8 cellular contexts compared by ENCODE assay signal in genomic region chr11:90288207-90288821, GRCh38.
DNase-seq lines count a peak whose midpoint lies in the region; ATAC-seq, FAIRE-seq and TF ChIP-seq lines count a peak whose summit lies in the region.

No MANE protein-coding gene starts in this region.

- no peaks in the 10 kb centered on the region for H3K9me3 Mint-ChIP-seq in Caco-2 (ENCODE audit: unreplicated experiment)

- ATAC-seq in psoas muscle (no peak), aorta (ENCODE audit: low FRiP score) (no peak)

- no TSS peak for BruUV-seq in Caco-2 (replicated peaks; lab: Mats Ljungman, UMichigan)

- no peaks in the 10 kb centered on the region for H3K27me3 Mint-ChIP-seq in Caco-2 (ENCODE audit: insufficient read depth, unreplicated experiment)

- no peak overlapping the region for H3K4me3 Mint-ChIP-seq in Caco-2 (ENCODE audit: unreplicated experiment)

- 35 to 51% (median 47%) methylated on average over 3 of the region's 3 CpGs for WGBS in psoas muscle, 3 donors
- 45 to 49% (median 46%) methylated on average over 3 of the region's 3 CpGs for whole genome bisulfite sequencing in small intestine, 3 donors
- WGBS in aorta, 2 donors: 27 to 30% methylated on average over 3 of the region's 3 CpGs

- no peaks in the 10 kb centered on the region; the same call in 1 of the 2 replicates for H3K27me3 ChIP-seq in Caco-2 (replicated peaks; ENCODE audit: control insufficient read depth, insufficient read depth, low read length)
- no peaks in the 10 kb centered on the region for H3K27me3 ChIP-seq in psoas muscle (ENCODE audit: insufficient read depth in 3 of 3, low read length in 2 of 3)
- H3K27me3 ChIP-seq in small intestine (ENCODE audit: control insufficient read depth in 2 of 2, insufficient read depth in 2 of 2, low read length in 2 of 2): no peaks in the 10 kb centered on the region
- H3K27me3 ChIP-seq in aorta (ENCODE audit: control insufficient read depth in 1 of 2, insufficient read depth in 2 of 2, low read length in 1 of 2): no peaks in the 10 kb centered on the region

- POLR2A ChIA-PET in Caco-2 (lab: Charles Lee): no interaction called here

- H3K27ac ChIP-seq in psoas muscle (no peak overlapping the region), small intestine (ENCODE audit: low read depth in 1 of 2, low read length in 1 of 2) (no peak overlapping the region), aorta (ENCODE audit: low read depth in 1 of 2, low read length in 2 of 2) (no peak overlapping the region)

- H3K4me1 ChIP-seq in Caco-2 (peaks cover 17% of the 10 kb centered on the region), psoas muscle (no peaks in the 10 kb centered on the region), small intestine (ENCODE audit: control insufficient read depth in 2 of 2, insufficient read depth in 1 of 2, low read depth in 1 of 2, low read length in 1 of 2) (no peaks in the 10 kb centered on the region), aorta (ENCODE audit: control insufficient read depth in 1 of 2, insufficient read depth in 2 of 2, low read length in 2 of 2) (no peaks in the 10 kb centered on the region)

- no peaks in the 10 kb centered on the region for H3K36me3 Mint-ChIP-seq in Caco-2 (ENCODE audit: insufficient read depth, unreplicated experiment)

- no peak for FAIRE-seq in small intestine (lab: Jason Lieb, UNC)

- H3K9me3 ChIP-seq in Caco-2 (no peaks in the 10 kb centered on the region; the same call in 1 of the 2 replicates), psoas muscle (no peaks in the 10 kb centered on the region), small intestine (ENCODE audit: control insufficient read depth, low read depth) (no peaks in the 10 kb centered on the region), aorta (ENCODE audit: control insufficient read depth, low read length) (no peaks in the 10 kb centered on the region)

- H3K4me1 Mint-ChIP-seq in Caco-2 (ENCODE audit: low read depth, unreplicated experiment): no peaks in the 10 kb centered on the region

- intact Hi-C loops in Caco-2 (cut with micrococcal nuclease; ENCODE audit: unreplicated experiment): loop anchor here (1.0 to 5.0 kb wide), 5 partner anchors 147 to 959 kb away; no protein-coding TSS in a partner anchor
- intact Hi-C loops in psoas muscle (cut with DNase I): loop anchor here in 1 of 2 donors (10.0 kb wide), 1 partner anchor 146 kb away; no protein-coding TSS in a partner anchor
- intact Hi-C loops in aorta (cut with DNase I): loop anchor here (2.0 kb wide), 1 partner anchor 170 kb away; no protein-coding TSS in a partner anchor

- TF ChIP-seq CTCF in Caco-2 (IDR thresholded peaks at IDR 0.05; ENCODE audit: insufficient read depth in 1 of 2, low read depth in 1 of 2, low read length in 1 of 2, severe bottlenecking in 1 of 2, unreplicated experiment in 1 of 2): peak; percentile 86 to 90
- peak; percentile 55 for TF ChIP-seq CTCF in psoas muscle (IDR thresholded peaks at IDR 0.05)

- CTCF ChIA-PET in Caco-2 (lab: Charles Lee): interaction anchor here (1.0 to 1.8 kb wide), 3 partner anchors 145 to 254 kb away, joined by 3 to 5 read pairs (median 3); no protein-coding TSS in a partner anchor

- peak in 1 of 2 experiments; percentile 46 for DNase-seq in Caco-2
- DNase-seq in H4 (ENCODE audit: low spot score): peak; percentile 41
- DNase-seq in NCI-H69 (lab: John Stamatoyannopoulos, UW): peak; percentile 68
- peak; percentile 31 for DNase-seq in dermis blood vessel endothelial cell
- DNase-seq in psoas muscle: no peak
- DNase-seq in germinal center (ENCODE audit: low spot score): no peak
- no peak for DNase-seq in small intestine
- no peak for DNase-seq in aorta

- H3K4me3 ChIP-seq in Caco-2 (ENCODE audit: low read depth, low read length): no peak overlapping the region
- H3K4me3 ChIP-seq in psoas muscle: no peak overlapping the region
- no peak overlapping the region for H3K4me3 ChIP-seq in small intestine (ENCODE audit: low read depth in 1 of 2, low read length in 2 of 2)
- H3K4me3 ChIP-seq in aorta (ENCODE audit: low read length in 2 of 2): no peak overlapping the region

- H3K27ac Mint-ChIP-seq in Caco-2 (ENCODE audit: unreplicated experiment): no peak overlapping the region

- H3K36me3 ChIP-seq in Caco-2 (ENCODE audit: control insufficient read depth, insufficient read depth, low read length) (no peaks in the 10 kb centered on the region), psoas muscle (ENCODE audit: insufficient read depth in 1 of 2, low read depth in 1 of 2) (no peaks in the 10 kb centered on the region), small intestine (ENCODE audit: control insufficient read depth in 2 of 2, insufficient read depth in 2 of 2, low read length in 2 of 2) (no peaks in the 10 kb centered on the region), aorta (ENCODE audit: control insufficient read depth in 1 of 2, insufficient read depth in 2 of 2, low read length in 1 of 2) (no peaks in the 10 kb centered on the region)

Comparison
In these comparisons a context has a peak if more than half of its experiments do, and no peak if none do; other contexts are left out.
1. DNase-seq: peak in H4 (single experiment), NCI-H69 (single experiment) and dermis blood vessel endothelial cell (single experiment); none in psoas muscle (0 of 2), germinal center (single experiment), small intestine (single experiment) and aorta (0 of 2).